ENCODE assay signal across 32 cellular contexts in the genomic region with DNA sequence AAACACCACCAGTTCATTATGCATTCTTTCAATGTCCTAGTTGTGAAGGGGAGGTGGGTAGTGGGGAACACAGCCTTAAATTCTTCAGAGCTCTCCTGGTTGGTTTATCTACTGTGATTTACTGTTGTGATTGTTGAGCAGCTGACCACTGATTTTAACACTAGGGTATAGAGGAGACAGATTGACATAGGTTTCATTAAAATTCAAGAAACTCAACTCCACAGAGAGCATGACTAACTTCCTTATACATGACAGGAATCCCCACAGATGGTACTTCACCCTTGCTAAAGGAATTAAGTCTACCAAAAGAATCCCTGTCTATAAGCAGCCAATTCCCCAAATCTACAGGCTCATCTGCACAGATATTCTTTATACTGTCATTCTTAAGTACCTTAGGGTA.
A peak's percentile ranks its signal among the peaks of the same experiment; 100 is the strongest.
DNase-seq lines count a peak whose midpoint lies in the region; ATAC-seq and TF ChIP-seq lines count a peak whose summit lies in the region.
"Had no signal": no experiment of that assay in that cellular context is flagged by ENCODE, and none has a peak within 500 bp of the region (broad histone marks: within the 10 kb centered on the region; RNA-seq: fewer than 3 reads in every experiment).

No MANE protein-coding gene starts in this region.

- H3K9ac ChIP-seq in neural cell (ENCODE audit: low read length), result no peak overlapping the region

- H3K9me3 ChIP-seq in neural cell (ENCODE audit: low read length) (no peaks in the 10 kb centered on the region), uterus (no peaks in the 10 kb centered on the region), A673 (ENCODE audit: low read depth, low read length, poor library complexity, severe bottlenecking) (no peaks in the 10 kb centered on the region)
- H3K9me3 ChIP-seq: BE2C, suprapubic skin, upper lobe of right lung had no signal

- H3K79me2 ChIP-seq in neural cell (replicated peaks; ENCODE audit: insufficient read depth, low read length), result no peaks in the 10 kb centered on the region

- H3K36me3 ChIP-seq in neural cell (ENCODE audit: insufficient read depth, low read length) (no peaks in the 10 kb centered on the region), uterus (no peaks in the 10 kb centered on the region), A673 (ENCODE audit: insufficient read depth, low read length, poor library complexity, severe bottlenecking) (no peaks in the 10 kb centered on the region)
- H3K36me3 ChIP-seq: BE2C, cardiac muscle cell, suprapubic skin, upper lobe of right lung, WERI-Rb-1 had no signal

- no peak for TF ChIP-seq POLR2A in uterus (IDR thresholded peaks at IDR 0.05)

- BruUV-seq in A673 (replicated peaks; lab: Mats Ljungman, UMichigan), result no TSS peak

- in situ Hi-C loops in astrocyte of the spinal cord (cut with HindIII; ENCODE audit: low sequenced_read_pairs), result no loop called here

- H3K4me3 ChIP-seq in AG04449 (ENCODE audit: low read depth, low read length) (no peak overlapping the region), astrocyte of the spinal cord (ENCODE audit: low read depth, low read length) (no peak overlapping the region), neural cell (ENCODE audit: low read length) (no peak overlapping the region), uterus (no peak overlapping the region), A673 (ENCODE audit: low read depth, low read length, poor library complexity, severe bottlenecking) (no peak overlapping the region)
- H3K4me3 ChIP-seq: cardiac muscle cell, GM12878, suprapubic skin, upper lobe of right lung had no signal

- peaks cover 3% of the 10 kb centered on the region for H3F3A ChIP-seq in neural cell (ENCODE audit: insufficient read depth, low read length, poor library complexity, severe bottlenecking)

- H3K4me1 ChIP-seq in uterus (no peaks in the 10 kb centered on the region), A673 (ENCODE audit: insufficient read depth, low read length, poor library complexity, severe bottlenecking) (no peaks in the 10 kb centered on the region)
- H3K4me1 ChIP-seq: BE2C, suprapubic skin, upper lobe of right lung had no signal

- H3K27ac ChIP-seq in neural cell (ENCODE audit: low read length) (peak overlapping the region; percentile 2), uterus (no peak overlapping the region), A673 (ENCODE audit: low read depth, low read length, poor library complexity, severe bottlenecking) (no peak overlapping the region)
- H3K27ac ChIP-seq: cardiac muscle cell, suprapubic skin, upper lobe of right lung, WERI-Rb-1 had no signal

- POLR2A ChIA-PET in AG04449 (lab: Yijun Ruan, JAX), result no interaction called here
- POLR2A ChIA-PET in A673 (lab: Charles Lee; ENCODE audit: low non-redundant PET), result no interaction called here

- H3K9me2 ChIP-seq in neural cell (ENCODE audit: insufficient read depth, low read length), result no peaks in the 10 kb centered on the region

- H3K4me2 ChIP-seq in neural cell (ENCODE audit: low read length), result no peak overlapping the region

- no peak for ATAC-seq in left colon
- ATAC-seq: activated naive CD4-positive, alpha-beta T cell treated with anti-CD3 and anti-CD28 coated beads, Interleukin-2, amount 50 U/mL, for 72 hours; CD8-positive, alpha-beta T cell; effector memory CD8-positive, alpha-beta T cell; GM12878; naive thymus-derived CD8-positive, alpha-beta T cell; upper lobe of right lung had no signal

- CTCF ChIA-PET in AG04449 (lab: Yijun Ruan, JAX), result interaction anchor here (0.6 kb wide), 1 partner anchor 273 kb away, joined by 3 read pairs; no protein-coding TSS in a partner anchor
- CTCF ChIA-PET in A673 (lab: Charles Lee), result no interaction called here

- DNase-seq in AG04449 (ENCODE audit: low read depth, low spot score) (peak; percentile 7), M059J (ENCODE audit: low read depth) (peak; percentile 45), astrocyte of the spinal cord (ENCODE audit: low read depth, low spot score) (peak; percentile 63), left colon (no peak), uterus (no peak), A673 (ENCODE audit: low spot score) (no peak), cerebellar cortex (ENCODE audit: low spot score) (no peak)
- DNase-seq: activated CD4-positive, alpha-beta T cell treated with anti-CD3 and anti-CD28 coated beads for 48 hours; activated effector memory CD4-positive, alpha-beta T cell treated with Interleukin-2 at 50 U/mL for 16 hours; anterior cingulate cortex; BE2C; CD8-positive, alpha-beta T cell; cortex of kidney; effector memory CD8-positive, alpha-beta T cell; EL; H7; head of caudate nucleus; KBM-7; naive thymus-derived CD8-positive, alpha-beta T cell; NCI-H2081; NCI-H2227 treated with DMSO at 0.1 percent for 48 hours; SIG-M5; small intestine; stimulated activated naive CD4-positive, alpha-beta T cell treated with Interleukin-2 at 50 U/mL for 16 hours; T-helper 9 cell; upper lobe of right lung; WERI-Rb-1 had no signal

- H4K20me1 ChIP-seq in neural cell (ENCODE audit: insufficient read depth), result no peaks in the 10 kb centered on the region

- H3K27me3 ChIP-seq in neural cell (ENCODE audit: insufficient read depth, low read depth, low read length), result no peaks in the 10 kb centered on the region
- no peaks in the 10 kb centered on the region for H3K27me3 ChIP-seq in uterus
- H3K27me3 ChIP-seq in A673 (replicated peaks; ENCODE audit: insufficient read depth, low read depth, low read length, poor library complexity), result no peaks in the 10 kb centered on the region
- H3K27me3 ChIP-seq: BE2C, cardiac muscle cell, suprapubic skin, upper lobe of right lung had no signal

- no peak overlapping the region for H2AFZ ChIP-seq in neural cell (ENCODE audit: low read depth, low read length)

- TF ChIP-seq EP300 in neural cell (conservative IDR thresholded peaks at IDR 0.05; ENCODE audit: poor library complexity, severe bottlenecking), result no peak

- no peak for TF ChIP-seq RAD21 in neural cell (conservative IDR thresholded peaks at IDR 0.05)

- no peak for TF ChIP-seq CTCF in AG04449 (IDR thresholded peaks at IDR 0.05; ENCODE audit: insufficient read depth, low read length, missing control alignments)
- no peak for TF ChIP-seq CTCF in astrocyte of the spinal cord (IDR thresholded peaks at IDR 0.05; ENCODE audit: low read depth, low read length)
- TF ChIP-seq CTCF in neural cell (IDR thresholded peaks at IDR 0.05; ENCODE audit: poor library complexity, severe bottlenecking), result no peak
- TF ChIP-seq CTCF in uterus (IDR thresholded peaks at IDR 0.05), result no peak
- no peak for TF ChIP-seq CTCF in A673 (conservative IDR thresholded peaks at IDR 0.05; ENCODE audit: low read depth, low read length)

- intact Hi-C loops in left colon (cut with DNase I, micrococcal nuclease) (no loop called here), uterus (cut with DNase I; ENCODE audit: low total_unique reads) (no loop called here), A673 (cut with micrococcal nuclease; ENCODE audit: unreplicated experiment) (no loop called here)

TF ChIP-seq in neural cell, 6 proteins besides CTCF, POLR2A, EP300 and RAD21:
- TF ChIP-seq MXI1 (conservative IDR thresholded peaks at IDR 0.05; ENCODE audit: poor library complexity, severe bottlenecking) (no peak), EZH2 (IDR thresholded peaks at IDR 0.05; ENCODE audit: borderline replicate concordance, insufficient read depth, low read length, poor library complexity, severe bottlenecking) (no peak)

Comparison
In these comparisons a context has a peak if more than half of its experiments do, and no peak if none do; other contexts are left out.
1. DNase-seq: peak in AG04449 (single experiment), M059J (single experiment) and astrocyte of the spinal cord (single experiment); none in left colon (0 of 2), uterus (0 of 2), A673 (single experiment) and cerebellar cortex (single experiment).